1 cellular context compared by ENCODE assay signal in the genomic region with DNA sequence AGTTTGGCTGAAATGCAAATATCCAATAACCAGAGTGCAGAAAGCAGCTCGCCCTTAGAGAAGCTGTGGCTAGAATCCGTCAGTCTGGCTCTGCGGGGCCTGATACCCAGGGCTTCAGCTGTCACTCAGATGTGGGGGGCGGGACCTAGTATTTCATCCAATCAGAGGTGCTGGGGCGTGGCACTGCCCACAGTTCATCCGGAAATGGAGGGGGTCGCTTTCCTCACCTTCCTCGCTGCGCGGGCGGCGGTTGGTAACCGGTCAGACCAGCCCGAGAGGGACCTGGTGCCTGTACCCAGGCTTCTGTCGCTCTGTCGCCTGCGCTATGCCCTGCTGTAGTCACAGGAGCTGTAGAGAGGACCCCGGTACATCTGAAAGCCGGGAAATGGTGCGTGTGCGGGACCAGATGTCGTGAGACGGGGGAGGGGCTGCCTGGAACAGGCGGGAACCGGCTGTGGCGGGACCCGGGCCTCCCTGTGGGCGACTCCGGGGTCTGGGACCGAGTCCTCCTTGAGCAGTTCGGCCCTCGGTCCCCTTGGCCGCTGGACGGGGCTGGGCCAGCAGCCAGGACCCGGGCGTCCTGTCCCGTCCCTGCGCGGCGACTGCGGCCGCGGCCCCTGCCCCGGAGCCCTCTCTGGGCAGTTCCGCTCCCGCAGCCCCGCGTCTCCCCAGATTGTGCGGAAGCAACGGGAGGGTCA.
TF ChIP-seq lines count a peak whose summit lies in the region.

A gene (plus strand): TSS at position 222 of the 698 bp plus-strand sequence. CDS start 104 bp downstream, at position 326.

TF ChIP-seq in HepG2, 621 proteins besides CTCF, POLR2A, EP300 and RAD21 (continued from another document and continues in another):
- 0 out of 2 replicates have a peak, but pooled peaks have one; percentile 71 for TF ChIP-seq MEIS1 (CRISPR knock-in tag; IDR thresholded peaks at IDR 0.05; ENCODE audit: borderline replicate concordance)
- TF ChIP-seq ELF4 (CRISPR knock-in tag; IDR thresholded peaks at IDR 0.05; ENCODE audit: borderline replicate concordance): peak; percentile 79
- 0 out of 2 replicates have a peak, but pooled peaks have one; percentile 24 for TF ChIP-seq ZNF761 (CRISPR knock-in tag; conservative IDR thresholded peaks at IDR 0.05)
- TF ChIP-seq, protein P1, sequence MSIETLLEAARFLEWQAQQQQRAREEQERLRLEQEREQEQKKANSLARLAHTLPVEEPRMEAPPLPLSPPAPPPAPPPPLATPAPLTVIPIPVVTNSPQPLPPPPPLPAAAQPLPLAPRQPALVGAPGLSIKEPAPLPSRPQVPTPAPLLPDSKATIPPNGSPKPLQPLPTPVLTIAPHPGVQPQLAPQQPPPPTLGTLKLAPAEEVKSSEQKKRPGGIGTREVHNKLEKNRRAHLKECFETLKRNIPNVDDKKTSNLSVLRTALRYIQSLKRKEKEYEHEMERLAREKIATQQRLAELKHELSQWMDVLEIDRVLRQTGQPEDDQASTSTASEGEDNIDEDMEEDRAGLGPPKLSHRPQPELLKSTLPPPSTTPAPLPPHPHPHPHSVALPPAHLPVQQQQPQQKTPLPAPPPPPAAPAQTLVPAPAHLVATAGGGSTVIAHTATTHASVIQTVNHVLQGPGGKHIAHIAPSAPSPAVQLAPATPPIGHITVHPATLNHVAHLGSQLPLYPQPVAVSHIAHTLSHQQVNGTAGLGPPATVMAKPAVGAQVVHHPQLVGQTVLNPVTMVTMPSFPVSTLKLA (IDR thresholded peaks at IDR 0.05): 0 out of 2 replicates have a peak, but pooled peaks have one; percentile 3
- no peak for TF ChIP-seq ZNF180 (CRISPR knock-in tag; IDR thresholded peaks at IDR 0.05; ENCODE audit: borderline replicate concordance, low read depth)
- peak; percentile 63 for TF ChIP-seq BRD4 (CRISPR knock-in tag; IDR thresholded peaks at IDR 0.05)
- TF ChIP-seq ZNF747 (CRISPR knock-in tag; IDR thresholded peaks at IDR 0.05; ENCODE audit: borderline replicate concordance): peak; percentile 48; the same call in 1 of the 2 replicates
- TF ChIP-seq, protein P2, sequence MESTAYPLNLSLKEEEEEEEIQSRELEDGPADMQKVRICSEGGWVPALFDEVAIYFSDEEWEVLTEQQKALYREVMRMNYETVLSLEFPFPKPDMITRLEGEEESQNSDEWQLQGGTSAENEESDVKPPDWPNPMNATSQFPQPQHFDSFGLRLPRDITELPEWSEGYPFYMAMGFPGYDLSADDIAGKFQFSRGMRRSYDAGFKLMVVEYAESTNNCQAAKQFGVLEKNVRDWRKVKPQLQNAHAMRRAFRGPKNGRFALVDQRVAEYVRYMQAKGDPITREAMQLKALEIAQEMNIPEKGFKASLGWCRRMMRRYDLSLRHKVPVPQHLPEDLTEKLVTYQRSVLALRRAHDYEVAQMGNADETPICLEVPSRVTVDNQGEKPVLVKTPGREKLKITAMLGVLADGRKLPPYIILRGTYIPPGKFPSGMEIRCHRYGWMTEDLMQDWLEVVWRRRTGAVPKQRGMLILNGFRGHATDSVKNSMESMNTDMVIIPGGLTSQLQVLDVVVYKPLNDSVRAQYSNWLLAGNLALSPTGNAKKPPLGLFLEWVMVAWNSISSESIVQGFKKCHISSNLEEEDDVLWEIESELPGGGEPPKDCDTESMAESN (CRISPR knock-in tag; conservative IDR thresholded peaks at IDR 0.05): peak; percentile 33; the same call in 1 of the 2 replicates
- TF ChIP-seq, protein P3, sequence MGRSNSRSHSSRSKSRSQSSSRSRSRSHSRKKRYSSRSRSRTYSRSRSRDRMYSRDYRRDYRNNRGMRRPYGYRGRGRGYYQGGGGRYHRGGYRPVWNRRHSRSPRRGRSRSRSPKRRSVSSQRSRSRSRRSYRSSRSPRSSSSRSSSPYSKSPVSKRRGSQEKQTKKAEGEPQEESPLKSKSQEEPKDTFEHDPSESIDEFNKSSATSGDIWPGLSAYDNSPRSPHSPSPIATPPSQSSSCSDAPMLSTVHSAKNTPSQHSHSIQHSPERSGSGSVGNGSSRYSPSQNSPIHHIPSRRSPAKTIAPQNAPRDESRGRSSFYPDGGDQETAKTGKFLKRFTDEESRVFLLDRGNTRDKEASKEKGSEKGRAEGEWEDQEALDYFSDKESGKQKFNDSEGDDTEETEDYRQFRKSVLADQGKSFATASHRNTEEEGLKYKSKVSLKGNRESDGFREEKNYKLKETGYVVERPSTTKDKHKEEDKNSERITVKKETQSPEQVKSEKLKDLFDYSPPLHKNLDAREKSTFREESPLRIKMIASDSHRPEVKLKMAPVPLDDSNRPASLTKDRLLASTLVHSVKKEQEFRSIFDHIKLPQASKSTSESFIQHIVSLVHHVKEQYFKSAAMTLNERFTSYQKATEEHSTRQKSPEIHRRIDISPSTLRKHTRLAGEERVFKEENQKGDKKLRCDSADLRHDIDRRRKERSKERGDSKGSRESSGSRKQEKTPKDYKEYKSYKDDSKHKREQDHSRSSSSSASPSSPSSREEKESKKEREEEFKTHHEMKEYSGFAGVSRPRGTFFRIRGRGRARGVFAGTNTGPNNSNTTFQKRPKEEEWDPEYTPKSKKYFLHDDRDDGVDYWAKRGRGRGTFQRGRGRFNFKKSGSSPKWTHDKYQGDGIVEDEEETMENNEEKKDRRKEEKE (IDR thresholded peaks at IDR 0.05): no peak
- TF ChIP-seq SIN3B (IDR thresholded peaks at IDR 0.05; ENCODE audit: low read length): no peak
- peak; percentile 80 for TF ChIP-seq DMAP1 (CRISPR knock-in tag; IDR thresholded peaks at IDR 0.05)
- TF ChIP-seq, protein P4, sequence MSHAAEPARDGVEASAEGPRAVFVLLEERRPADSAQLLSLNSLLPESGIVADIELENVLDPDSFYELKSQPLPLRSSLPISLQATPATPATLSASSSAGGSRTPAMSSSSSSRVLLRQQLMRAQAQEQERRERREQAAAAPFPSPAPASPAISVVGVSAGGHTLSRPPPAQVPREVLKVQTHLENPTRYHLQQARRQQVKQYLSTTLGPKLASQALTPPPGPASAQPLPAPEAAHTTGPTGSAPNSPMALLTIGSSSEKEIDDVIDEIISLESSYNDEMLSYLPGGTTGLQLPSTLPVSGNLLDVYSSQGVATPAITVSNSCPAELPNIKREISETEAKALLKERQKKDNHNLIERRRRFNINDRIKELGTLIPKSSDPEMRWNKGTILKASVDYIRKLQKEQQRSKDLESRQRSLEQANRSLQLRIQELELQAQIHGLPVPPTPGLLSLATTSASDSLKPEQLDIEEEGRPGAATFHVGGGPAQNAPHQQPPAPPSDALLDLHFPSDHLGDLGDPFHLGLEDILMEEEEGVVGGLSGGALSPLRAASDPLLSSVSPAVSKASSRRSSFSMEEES (CRISPR knock-in tag; IDR thresholded peaks at IDR 0.05): peak; percentile 36; the same call in 1 of the 2 replicates
- no peak for TF ChIP-seq ZFP82 (CRISPR knock-in tag; IDR thresholded peaks at IDR 0.05; ENCODE audit: borderline replicate concordance)
- TF ChIP-seq, protein P5, sequence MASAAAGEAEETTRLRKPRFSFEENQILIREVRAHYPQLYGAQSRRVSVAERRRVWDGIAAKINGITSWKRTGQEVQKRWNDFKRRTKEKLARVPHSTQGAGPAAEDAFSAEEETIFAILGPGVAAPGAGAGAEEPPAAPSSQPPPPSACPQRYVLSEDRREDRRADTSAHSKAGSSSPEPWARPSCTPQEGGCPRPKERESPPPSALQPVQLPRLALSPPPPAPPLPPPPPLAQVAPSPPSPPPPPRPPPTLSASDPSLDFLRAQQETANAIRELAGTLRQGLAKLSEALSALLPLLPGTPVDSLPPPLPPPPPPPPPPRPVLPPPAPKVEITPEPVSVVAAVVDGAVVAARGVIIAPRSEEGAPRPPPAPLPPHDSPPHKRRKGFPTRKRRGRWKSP (CRISPR knock-in tag; IDR thresholded peaks at IDR 0.05): peak; percentile 79
- TF ChIP-seq, protein P6, sequence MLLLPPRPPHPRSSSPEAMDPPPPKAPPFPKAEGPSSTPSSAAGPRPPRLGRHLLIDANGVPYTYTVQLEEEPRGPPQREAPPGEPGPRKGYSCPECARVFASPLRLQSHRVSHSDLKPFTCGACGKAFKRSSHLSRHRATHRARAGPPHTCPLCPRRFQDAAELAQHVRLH (CRISPR knock-in tag; IDR thresholded peaks at IDR 0.05; ENCODE audit: borderline replicate concordance, low read depth): no peak; the same call in 1 of the 2 replicates
- TF ChIP-seq KDM5B (CRISPR knock-in tag; IDR thresholded peaks at IDR 0.05; ENCODE audit: borderline replicate concordance): peak; percentile 94
- no peak for TF ChIP-seq HMG20A (CRISPR knock-in tag; IDR thresholded peaks at IDR 0.05; ENCODE audit: borderline replicate concordance)
- peak; percentile 78 for TF ChIP-seq ERF (CRISPR knock-in tag; IDR thresholded peaks at IDR 0.05)
- TF ChIP-seq, protein P7, sequence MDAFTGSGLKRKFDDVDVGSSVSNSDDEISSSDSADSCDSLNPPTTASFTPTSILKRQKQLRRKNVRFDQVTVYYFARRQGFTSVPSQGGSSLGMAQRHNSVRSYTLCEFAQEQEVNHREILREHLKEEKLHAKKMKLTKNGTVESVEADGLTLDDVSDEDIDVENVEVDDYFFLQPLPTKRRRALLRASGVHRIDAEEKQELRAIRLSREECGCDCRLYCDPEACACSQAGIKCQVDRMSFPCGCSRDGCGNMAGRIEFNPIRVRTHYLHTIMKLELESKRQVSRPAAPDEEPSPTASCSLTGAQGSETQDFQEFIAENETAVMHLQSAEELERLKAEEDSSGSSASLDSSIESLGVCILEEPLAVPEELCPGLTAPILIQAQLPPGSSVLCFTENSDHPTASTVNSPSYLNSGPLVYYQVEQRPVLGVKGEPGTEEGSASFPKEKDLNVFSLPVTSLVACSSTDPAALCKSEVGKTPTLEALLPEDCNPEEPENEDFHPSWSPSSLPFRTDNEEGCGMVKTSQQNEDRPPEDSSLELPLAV (CRISPR knock-in tag; conservative IDR thresholded peaks at IDR 0.05; ENCODE audit: low read depth): no peak
- peak; percentile 60; the same call in 1 of the 2 replicates for TF ChIP-seq MAZ (IDR thresholded peaks at IDR 0.05; ENCODE audit: borderline replicate concordance, low read depth, low read length)
- peak; percentile 70 for TF ChIP-seq MAZ (CRISPR knock-in tag; IDR thresholded peaks at IDR 0.05; ENCODE audit: low read depth)
- peak; percentile 54; the same call in 1 of the 2 replicates for TF ChIP-seq YEATS4 (CRISPR knock-in tag; IDR thresholded peaks at IDR 0.05; ENCODE audit: borderline replicate concordance)
- TF ChIP-seq, protein P8, sequence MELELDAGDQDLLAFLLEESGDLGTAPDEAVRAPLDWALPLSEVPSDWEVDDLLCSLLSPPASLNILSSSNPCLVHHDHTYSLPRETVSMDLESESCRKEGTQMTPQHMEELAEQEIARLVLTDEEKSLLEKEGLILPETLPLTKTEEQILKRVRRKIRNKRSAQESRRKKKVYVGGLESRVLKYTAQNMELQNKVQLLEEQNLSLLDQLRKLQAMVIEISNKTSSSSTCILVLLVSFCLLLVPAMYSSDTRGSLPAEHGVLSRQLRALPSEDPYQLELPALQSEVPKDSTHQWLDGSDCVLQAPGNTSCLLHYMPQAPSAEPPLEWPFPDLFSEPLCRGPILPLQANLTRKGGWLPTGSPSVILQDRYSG (CRISPR knock-in tag; IDR thresholded peaks at IDR 0.05): no peak
- TF ChIP-seq TSC22D2 (CRISPR knock-in tag; IDR thresholded peaks at IDR 0.05; ENCODE audit: borderline replicate concordance): peak; percentile 34; the same call in 1 of the 2 replicates
- TF ChIP-seq ZNF20 (CRISPR knock-in tag; IDR thresholded peaks at IDR 0.05): no peak
- no peak for TF ChIP-seq PCBP1 (IDR thresholded peaks at IDR 0.05; ENCODE audit: borderline replicate concordance, low read depth, low read length)
- TF ChIP-seq ARHGAP35 (CRISPR knock-in tag; IDR thresholded peaks at IDR 0.05; ENCODE audit: borderline replicate concordance): 0 out of 2 replicates have a peak, but pooled peaks have one; percentile 54
- TF ChIP-seq, protein P9, sequence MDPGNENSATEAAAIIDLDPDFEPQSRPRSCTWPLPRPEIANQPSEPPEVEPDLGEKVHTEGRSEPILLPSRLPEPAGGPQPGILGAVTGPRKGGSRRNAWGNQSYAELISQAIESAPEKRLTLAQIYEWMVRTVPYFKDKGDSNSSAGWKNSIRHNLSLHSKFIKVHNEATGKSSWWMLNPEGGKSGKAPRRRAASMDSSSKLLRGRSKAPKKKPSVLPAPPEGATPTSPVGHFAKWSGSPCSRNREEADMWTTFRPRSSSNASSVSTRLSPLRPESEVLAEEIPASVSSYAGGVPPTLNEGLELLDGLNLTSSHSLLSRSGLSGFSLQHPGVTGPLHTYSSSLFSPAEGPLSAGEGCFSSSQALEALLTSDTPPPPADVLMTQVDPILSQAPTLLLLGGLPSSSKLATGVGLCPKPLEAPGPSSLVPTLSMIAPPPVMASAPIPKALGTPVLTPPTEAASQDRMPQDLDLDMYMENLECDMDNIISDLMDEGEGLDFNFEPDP (CRISPR knock-in tag; conservative IDR thresholded peaks at IDR 0.05): 0 out of 2 replicates have a peak, but pooled peaks have one; percentile 59
- 0 out of 2 replicates have a peak, but pooled peaks have one; percentile 26 for TF ChIP-seq GTF3A (CRISPR knock-in tag; conservative IDR thresholded peaks at IDR 0.05)
- TF ChIP-seq SALL2 (CRISPR knock-in tag; IDR thresholded peaks at IDR 0.05): peak; percentile 77
- TF ChIP-seq, protein P10, sequence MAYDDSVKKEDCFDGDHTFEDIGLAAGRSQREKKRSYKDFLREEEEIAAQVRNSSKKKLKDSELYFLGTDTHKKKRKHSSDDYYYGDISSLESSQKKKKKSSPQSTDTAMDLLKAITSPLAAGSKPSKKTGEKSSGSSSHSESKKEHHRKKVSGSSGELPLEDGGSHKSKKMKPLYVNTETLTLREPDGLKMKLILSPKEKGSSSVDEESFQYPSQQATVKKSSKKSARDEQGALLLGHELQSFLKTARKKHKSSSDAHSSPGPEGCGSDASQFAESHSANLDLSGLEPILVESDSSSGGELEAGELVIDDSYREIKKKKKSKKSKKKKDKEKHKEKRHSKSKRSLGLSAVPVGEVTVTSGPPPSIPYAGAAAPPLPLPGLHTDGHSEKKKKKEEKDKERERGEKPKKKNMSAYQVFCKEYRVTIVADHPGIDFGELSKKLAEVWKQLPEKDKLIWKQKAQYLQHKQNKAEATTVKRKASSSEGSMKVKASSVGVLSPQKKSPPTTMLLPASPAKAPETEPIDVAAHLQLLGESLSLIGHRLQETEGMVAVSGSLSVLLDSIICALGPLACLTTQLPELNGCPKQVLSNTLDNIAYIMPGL (CRISPR knock-in tag; IDR thresholded peaks at IDR 0.05; ENCODE audit: borderline replicate concordance in 1 of 2, low read depth in 1 of 2): peak; percentile 49 to 83; a peak in 3 of 4 replicates
- 0 out of 2 replicates have a peak, but pooled peaks have one; percentile 15 for TF ChIP-seq ZNF556 (CRISPR knock-in tag; IDR thresholded peaks at IDR 0.05; ENCODE audit: borderline replicate concordance)
- no peak for TF ChIP-seq NBN (conservative IDR thresholded peaks at IDR 0.05)
- TF ChIP-seq, protein P11, sequence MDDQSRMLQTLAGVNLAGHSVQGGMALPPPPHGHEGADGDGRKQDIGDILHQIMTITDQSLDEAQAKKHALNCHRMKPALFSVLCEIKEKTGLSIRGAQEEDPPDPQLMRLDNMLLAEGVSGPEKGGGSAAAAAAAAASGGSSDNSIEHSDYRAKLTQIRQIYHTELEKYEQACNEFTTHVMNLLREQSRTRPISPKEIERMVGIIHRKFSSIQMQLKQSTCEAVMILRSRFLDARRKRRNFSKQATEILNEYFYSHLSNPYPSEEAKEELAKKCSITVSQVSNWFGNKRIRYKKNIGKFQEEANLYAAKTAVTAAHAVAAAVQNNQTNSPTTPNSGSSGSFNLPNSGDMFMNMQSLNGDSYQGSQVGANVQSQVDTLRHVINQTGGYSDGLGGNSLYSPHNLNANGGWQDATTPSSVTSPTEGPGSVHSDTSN (CRISPR knock-in tag; IDR thresholded peaks at IDR 0.05; ENCODE audit: borderline replicate concordance): no peak; the same call in 1 of the 2 replicates
- TF ChIP-seq, protein P12, sequence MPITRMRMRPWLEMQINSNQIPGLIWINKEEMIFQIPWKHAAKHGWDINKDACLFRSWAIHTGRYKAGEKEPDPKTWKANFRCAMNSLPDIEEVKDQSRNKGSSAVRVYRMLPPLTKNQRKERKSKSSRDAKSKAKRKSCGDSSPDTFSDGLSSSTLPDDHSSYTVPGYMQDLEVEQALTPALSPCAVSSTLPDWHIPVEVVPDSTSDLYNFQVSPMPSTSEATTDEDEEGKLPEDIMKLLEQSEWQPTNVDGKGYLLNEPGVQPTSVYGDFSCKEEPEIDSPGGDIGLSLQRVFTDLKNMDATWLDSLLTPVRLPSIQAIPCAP (CRISPR knock-in tag; IDR thresholded peaks at IDR 0.05; ENCODE audit: low read depth): peak; percentile 32; the same call in 1 of the 2 replicates
